Comparison of ENCODE assay signal across 16 cellular contexts in genomic region chr4:141058739-141059507, GRCh38.
DNase-seq lines count a peak whose midpoint lies in the region; ATAC-seq lines count a peak whose summit lies in the region.
"Had no signal": no experiment of that assay in that cellular context is flagged by ENCODE, and none has a peak within 500 bp of the region (broad histone marks: within the 10 kb centered on the region; RNA-seq: fewer than 3 reads in every experiment).

No MANE protein-coding gene starts in this region.

- DNase-seq in AG08396 (ENCODE audit: low spot score): peak; percentile 19
- peak; percentile 64 for DNase-seq in HS-27A (ENCODE audit: low read depth)
- peak; percentile 40 for DNase-seq in astrocyte of the hippocampus (ENCODE audit: low read depth, low spot score)
- DNase-seq in kidney tubule cell (ENCODE audit: low spot score): peak; percentile 63
- DNase-seq in NCI-H82 treated with DMSO at 0.1 percent for 48 hours (lab: John Stamatoyannopoulos, UW; ENCODE audit: unreplicated experiment): no peak
- no peak for DNase-seq in cerebellum (ENCODE audit: low spot score)
- DNase-seq: activated CD8-positive, alpha-beta T cell treated with anti-CD3 and anti-CD28 coated beads for 36 hours; activated naive CD8-positive, alpha-beta T cell treated with anti-CD3 and anti-CD28 coated beads, Interleukin-2, amount 50 U/mL, for 24 hours; DMS 273 treated with DMSO at 0.1 percent for 48 hours; naive B cell; NCI-H1694 treated with DMSO at 0.1 percent for 48 hours; NCI-H526; stimulated activated CD4-positive, alpha-beta T cell treated with anti-CD3 and anti-CD28 coated beads, Interleukin-15, amount 100 ng/mL, for 24 hours; stomach had no signal

- ATAC-seq in GM21529 (IDR thresholded peaks at IDR 0.05; ENCODE audit: unreplicated experiment): no peak
- no peak for ATAC-seq in GM19455 (IDR thresholded peaks at IDR 0.05; ENCODE audit: unreplicated experiment)
- ATAC-seq: activated CD8-positive, alpha-beta T cell treated with anti-CD3 and anti-CD28 coated beads for 36 hours; activated naive CD8-positive, alpha-beta T cell treated with anti-CD3 and anti-CD28 coated beads, Interleukin-2, amount 50 U/mL, for 24 hours had no signal

Comparison
In these comparisons a context has a peak if more than half of its experiments do, and no peak if none do; other contexts are left out.
1. DNase-seq: peak in AG08396 (single experiment), HS-27A (single experiment), astrocyte of the hippocampus (single experiment) and kidney tubule cell (single experiment); none in NCI-H82 treated with DMSO at 0.1 percent for 48 hours (single experiment) and cerebellum (single experiment).